In the genomic region with DNA sequence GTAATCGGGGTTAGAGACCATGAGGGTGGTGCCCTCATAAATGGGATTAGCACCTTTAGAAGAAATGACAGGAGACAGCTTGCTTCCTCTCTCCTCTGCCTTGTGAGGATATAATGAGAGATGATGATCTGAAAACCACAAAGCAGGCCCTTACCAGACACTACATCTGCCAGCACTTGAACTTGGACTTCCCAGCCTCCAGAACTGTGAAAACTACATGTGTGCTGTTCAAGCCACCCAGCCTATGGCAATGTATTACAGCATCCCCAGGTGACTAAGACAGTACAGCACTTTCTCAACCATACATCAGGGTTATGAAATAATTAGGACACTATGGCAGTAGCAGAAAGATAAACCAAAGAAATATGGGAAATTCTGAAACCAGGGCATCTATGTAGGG, we compare ENCODE assay signal across 15 cellular contexts. TPM values are rescaled to one million over a fixed set of nuclear protein-coding genes. Genes with fewer than 3 reads are reported as not detected.
DNase-seq lines count a peak whose midpoint lies in the region; ATAC-seq and TF ChIP-seq lines count a peak whose summit lies in the region.
"Had no signal": no experiment of that assay in that cellular context is flagged by ENCODE, and none has a peak within 500 bp of the region (broad histone marks: within the 10 kb centered on the region; RNA-seq: fewer than 3 reads in every experiment).

No MANE protein-coding gene starts in this region.

- H3K9ac ChIP-seq in trophoblast cell (ENCODE audit: low read length): no peak overlapping the region
- H3K9ac ChIP-seq: neural progenitor cell had no signal

- H3K27ac ChIP-seq in trophoblast cell (ENCODE audit: low read depth, low read length): no peak overlapping the region
- no peak overlapping the region for H3K27ac ChIP-seq in prostate gland
- H3K27ac ChIP-seq: neural progenitor cell had no signal

- H2AFZ ChIP-seq in trophoblast cell (ENCODE audit: insufficient read depth, low read length, poor library complexity): no peak overlapping the region
- H2AFZ ChIP-seq: neural progenitor cell had no signal

- peaks cover 41% of the 10 kb centered on the region for H3K4me1 Mint-ChIP-seq in activated CD8-positive, alpha-beta T cell treated with anti-CD3 and anti-CD28 coated beads for 36 hours (ENCODE audit: low read depth)
- H3K4me1 Mint-ChIP-seq in activated CD8-positive, alpha-beta T cell treated with anti-CD3 and anti-CD28 coated beads, Interleukin-2, amount 10 ng/mL, durations not matched to agents 7 days and 5 days (ENCODE audit: low read depth): peaks cover 27% of the 10 kb centered on the region
- H3K4me1 Mint-ChIP-seq: neural progenitor cell had no signal

- no peaks in the 10 kb centered on the region for H3K79me2 ChIP-seq in trophoblast cell (ENCODE audit: control insufficient read depth, insufficient read depth, low read length, poor library complexity)

- no peak overlapping the region for H3K4me3 Mint-ChIP-seq in activated CD8-positive, alpha-beta T cell treated with anti-CD3 and anti-CD28 coated beads for 36 hours
- H3K4me3 Mint-ChIP-seq in activated CD8-positive, alpha-beta T cell treated with anti-CD3 and anti-CD28 coated beads, Interleukin-2, amount 10 ng/mL, durations not matched to agents 7 days and 5 days: no peak overlapping the region
- H3K4me3 Mint-ChIP-seq: central memory CD8-positive, alpha-beta T cell; neural progenitor cell had no signal

- no peak overlapping the region for H3K18ac ChIP-seq in trophoblast cell (ENCODE audit: low read length)

- no peak overlapping the region for H2AK5ac ChIP-seq in trophoblast cell (ENCODE audit: low read length)

- peaks cover 4 to 5% of the 10 kb centered on the region in 2 experiments for H3K4me1 ChIP-seq in trophoblast cell (ENCODE audit: control insufficient read depth in 1 of 2, insufficient read depth in 2 of 2, low read length in 2 of 2)
- no peaks in the 10 kb centered on the region for H3K4me1 ChIP-seq in prostate gland (replicated peaks)
- H3K4me1 ChIP-seq: neural progenitor cell had no signal

- DNase-seq in activated CD8-positive, alpha-beta T cell treated with anti-CD3 and anti-CD28 coated beads for 36 hours: no peak
- no peak for DNase-seq in activated CD8-positive, alpha-beta T cell treated with anti-CD3 and anti-CD28 coated beads, Interleukin-2, amount 10 ng/mL, durations not matched to agents 7 days and 5 days
- DNase-seq in OCI-M1 (lab: John Stamatoyannopoulos, UW): peak; percentile 93
- DNase-seq in epithelial cell of esophagus (ENCODE audit: low read depth): peak; percentile 73
- DNase-seq in trophoblast cell: peak; percentile 41 to 79
- DNase-seq in prostate gland (ENCODE audit: low spot score): no peak
- DNase-seq in epidermal melanocyte (ENCODE audit: insufficient read length, low spot score): no peak
- DNase-seq: activated CD4-positive, alpha-beta T cell treated with anti-CD3 and anti-CD28 coated beads for 4 hours; activated effector memory CD4-positive, alpha-beta T cell treated with Interleukin-2 at 50 U/mL for 16 hours; Calu3; NCI-H510A treated with DMSO at 0.1 percent for 48 hours had no signal

- H2BK5ac ChIP-seq in trophoblast cell (ENCODE audit: low read depth, low read length, poor library complexity): no peak overlapping the region

- intact Hi-C loops in activated CD8-positive, alpha-beta T cell treated with anti-CD3 and anti-CD28 coated beads for 36 hours (cut with micrococcal nuclease): no loop called here
- intact Hi-C loops in prostate gland (cut with DNase I): no loop called here

- H2BK12ac ChIP-seq in trophoblast cell (ENCODE audit: low read length): no peak overlapping the region

- peak; percentile 27 for ATAC-seq in activated CD8-positive, alpha-beta T cell treated with anti-CD3 and anti-CD28 coated beads for 36 hours
- no peak for ATAC-seq in activated CD8-positive, alpha-beta T cell treated with anti-CD3 and anti-CD28 coated beads, Interleukin-2, amount 10 ng/mL, durations not matched to agents 7 days and 5 days
- ATAC-seq in HG03097 (IDR thresholded peaks at IDR 0.05; ENCODE audit: low FRiP score, unreplicated experiment): no peak
- ATAC-seq: Panc1 had no signal

- peaks cover 4% of the 10 kb centered on the region for H3K9me3 Mint-ChIP-seq in activated CD8-positive, alpha-beta T cell treated with anti-CD3 and anti-CD28 coated beads for 36 hours
- H3K9me3 Mint-ChIP-seq in activated CD8-positive, alpha-beta T cell treated with anti-CD3 and anti-CD28 coated beads, Interleukin-2, amount 10 ng/mL, durations not matched to agents 7 days and 5 days (ENCODE audit: insufficient read depth): peaks cover 31% of the 10 kb centered on the region
- H3K9me3 Mint-ChIP-seq: central memory CD8-positive, alpha-beta T cell had no signal

- H3K27ac Mint-ChIP-seq in activated CD8-positive, alpha-beta T cell treated with anti-CD3 and anti-CD28 coated beads for 36 hours: peak overlapping the region; percentile 60
- H3K27ac Mint-ChIP-seq in activated CD8-positive, alpha-beta T cell treated with anti-CD3 and anti-CD28 coated beads, Interleukin-2, amount 10 ng/mL, durations not matched to agents 7 days and 5 days: no peak overlapping the region
- H3K27ac Mint-ChIP-seq: neural progenitor cell had no signal

- H3K27me3 ChIP-seq in trophoblast cell (ENCODE audit: insufficient read depth, low read length) (no peaks in the 10 kb centered on the region), prostate gland (replicated peaks; ENCODE audit: insufficient read depth) (no peaks in the 10 kb centered on the region)
- H3K27me3 ChIP-seq: neural progenitor cell had no signal

- peak overlapping the region; percentile 33 for H3K4ac ChIP-seq in trophoblast cell (ENCODE audit: low read depth, low read length)

- H3K4me3 ChIP-seq in epithelial cell of esophagus (ENCODE audit: low read length) (no peak overlapping the region), trophoblast cell (ENCODE audit: low read depth, low read length) (no peak overlapping the region), prostate gland (no peak overlapping the region)
- H3K4me3 ChIP-seq: neural progenitor cell had no signal

- H4K12ac ChIP-seq in trophoblast cell (ENCODE audit: low read depth, low read length): no peak overlapping the region

- peaks cover 1% of the 10 kb centered on the region for H3K9me3 ChIP-seq in trophoblast cell (ENCODE audit: insufficient read depth, low read depth, low read length)
- no peaks in the 10 kb centered on the region for H3K9me3 ChIP-seq in prostate gland

- TF ChIP-seq CTCF in activated CD8-positive, alpha-beta T cell treated with anti-CD3 and anti-CD28 coated beads for 36 hours (IDR thresholded peaks at IDR 0.05): no peak
- no peak for TF ChIP-seq CTCF in epithelial cell of esophagus (IDR thresholded peaks at IDR 0.05; ENCODE audit: insufficient read depth, low read depth, low read length, missing control alignments)
- TF ChIP-seq CTCF in prostate gland (IDR thresholded peaks at IDR 0.05): no peak

- WGBS in trophoblast cell (ENCODE audit: extremely low coverage, insufficient coverage, insufficient read length): no CpG with 5 or more reads among the region's 1 CpG
- 89% methylated on average over 1 of the region's 1 CpG for WGBS in prostate gland

- no peaks in the 10 kb centered on the region for H3K27me3 Mint-ChIP-seq in activated CD8-positive, alpha-beta T cell treated with anti-CD3 and anti-CD28 coated beads for 36 hours
- H3K27me3 Mint-ChIP-seq in activated CD8-positive, alpha-beta T cell treated with anti-CD3 and anti-CD28 coated beads, Interleukin-2, amount 10 ng/mL, durations not matched to agents 7 days and 5 days (ENCODE audit: low read depth): no peaks in the 10 kb centered on the region
- H3K27me3 Mint-ChIP-seq: central memory CD8-positive, alpha-beta T cell had no signal

- H2BK120ac ChIP-seq in trophoblast cell (ENCODE audit: insufficient read depth, low read length, poor library complexity): no peak overlapping the region

- TF ChIP-seq POLR2A in prostate gland (IDR thresholded peaks at IDR 0.05): no peak

- H3K79me1 ChIP-seq in trophoblast cell (ENCODE audit: low read length): no peaks in the 10 kb centered on the region

- POLR2A ChIA-PET in activated CD8-positive, alpha-beta T cell treated with anti-CD3 and anti-CD28 coated beads for 36 hours (lab: Charles Lee): interaction anchor here (0.6 kb wide), 1 partner anchor 368 kb away, joined by 3 read pairs; no protein-coding TSS in a partner anchor
- POLR2A ChIA-PET in activated CD8-positive, alpha-beta T cell treated with anti-CD3 and anti-CD28 coated beads, Interleukin-2, amount 10 ng/mL, durations not matched to agents 7 days and 5 days (lab: Charles Lee): no interaction called here

- no peak overlapping the region for H4K8ac ChIP-seq in trophoblast cell (ENCODE audit: low read depth, low read length)

- no peak overlapping the region for H3K14ac ChIP-seq in trophoblast cell (ENCODE audit: low read length)

- peaks cover 29% of the 10 kb centered on the region for H3K36me3 Mint-ChIP-seq in activated CD8-positive, alpha-beta T cell treated with anti-CD3 and anti-CD28 coated beads for 36 hours (ENCODE audit: low read depth)
- peaks cover 71% of the 10 kb centered on the region for H3K36me3 Mint-ChIP-seq in activated CD8-positive, alpha-beta T cell treated with anti-CD3 and anti-CD28 coated beads, Interleukin-2, amount 10 ng/mL, durations not matched to agents 7 days and 5 days (ENCODE audit: low read depth)

- CTCF ChIA-PET in activated CD8-positive, alpha-beta T cell treated with anti-CD3 and anti-CD28 coated beads for 36 hours (lab: Charles Lee): no interaction called here
- CTCF ChIA-PET in activated CD8-positive, alpha-beta T cell treated with anti-CD3 and anti-CD28 coated beads, Interleukin-2, amount 10 ng/mL, durations not matched to agents 7 days and 5 days (lab: Charles Lee): no interaction called here

- no peak overlapping the region for H4K91ac ChIP-seq in trophoblast cell (ENCODE audit: low read depth, low read length)

- H3K36me3 ChIP-seq in trophoblast cell (ENCODE audit: control insufficient read depth in 1 of 2, insufficient read depth in 2 of 2, low read length in 2 of 2): peaks cover 9% of the 10 kb centered on the region in 2 experiments
- H3K36me3 ChIP-seq in prostate gland: no peaks in the 10 kb centered on the region

- H3K23ac ChIP-seq in trophoblast cell (ENCODE audit: low read length): no peak overlapping the region

- H3K4me2 ChIP-seq in trophoblast cell (ENCODE audit: low read length): no peak overlapping the region
- H3K4me2 ChIP-seq: neural progenitor cell had no signal

RNA-seq across cellular contexts. Expression of gene ZNF564, which starts 7.4 kb away (rescaled TPM):
- 1 to 10 TPM; 6.2 to 7.4 TPM for total RNA-seq in activated CD8-positive, alpha-beta T cell treated with anti-CD3 and anti-CD28 coated beads for 36 hours
- 10 to 100 TPM; 10.3 to 10.5 TPM for total RNA-seq in activated CD8-positive, alpha-beta T cell treated with anti-CD3 and anti-CD28 coated beads, Interleukin-2, amount 10 ng/mL, durations not matched to agents 7 days and 5 days
- 3.9 and 4.0 TPM in 2 replicates for polyA plus RNA-seq in trophoblast cell (2013)
- 10 to 100 TPM; 17.6 to 17.9 TPM for total RNA-seq in prostate gland

RNA-seq across cellular contexts. Expression of gene ZNF709, which starts 59.2 kb away (rescaled TPM):
- 1 to 10 TPM; 1.5 to 1.6 TPM for total RNA-seq in activated CD8-positive, alpha-beta T cell treated with anti-CD3 and anti-CD28 coated beads for 36 hours
- total RNA-seq in activated CD8-positive, alpha-beta T cell treated with anti-CD3 and anti-CD28 coated beads, Interleukin-2, amount 10 ng/mL, durations not matched to agents 7 days and 5 days: 1 to 10 TPM; 1.7 to 3.1 TPM
- polyA plus RNA-seq in trophoblast cell (2013): 1.1 and 1.2 TPM in 2 replicates
- total RNA-seq in prostate gland: 1 to 10 TPM; 3.9 to 5.4 TPM

Comparison
In these comparisons a context has a peak if more than half of its experiments do, and no peak if none do; other contexts are left out.
1. DNase-seq: peak in OCI-M1 (single experiment), epithelial cell of esophagus (single experiment) and trophoblast cell (2 of 2); none in activated CD8-positive, alpha-beta T cell treated with anti-CD3 and anti-CD28 coated beads for 36 hours (single experiment), activated CD8-positive, alpha-beta T cell treated with anti-CD3 and anti-CD28 coated beads, Interleukin-2, amount 10 ng/mL, durations not matched to agents 7 days and 5 days (single experiment), prostate gland (single experiment) and epidermal melanocyte (single experiment).